Comparison of ENCODE assay signal across 8 cellular contexts in the genomic region with DNA sequence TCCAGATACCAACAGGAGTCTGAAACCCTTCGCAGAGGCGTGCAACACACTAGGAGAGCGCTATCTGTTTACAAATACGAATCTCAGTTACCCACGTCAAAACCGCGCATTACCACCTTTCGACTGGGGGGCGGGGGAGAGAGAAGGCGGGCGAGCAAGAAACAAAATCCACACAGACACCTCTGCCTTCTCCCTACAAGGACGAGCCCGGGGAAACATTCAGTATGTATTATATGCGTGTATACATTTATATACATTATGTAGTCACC. TPM values are rescaled to one million over a fixed set of nuclear protein-coding genes. Genes with fewer than 3 reads are reported as not detected.
A peak's percentile ranks its signal among the peaks of the same experiment; 100 is the strongest.
DNase-seq lines count a peak whose midpoint lies in the region; ATAC-seq and TF ChIP-seq lines count a peak whose summit lies in the region.

No MANE protein-coding gene starts in this region.

- peak overlapping the region; percentile 87 for H3K27ac ChIP-seq in OCI-LY1 (ENCODE audit: low read depth, low read length, poor library complexity, severe bottlenecking)
- H3K27ac ChIP-seq in thoracic aorta = peak overlapping the region; percentile 58 to 74

- TF ChIP-seq CTCF in OCI-LY1 (IDR thresholded peaks at IDR 0.05; ENCODE audit: low read length) (no peak), fibroblast of pulmonary artery (IDR thresholded peaks at IDR 0.05; ENCODE audit: low read length, missing control alignments) (no peak), thoracic aorta (IDR thresholded peaks at IDR 0.05) (no peak)

- peak overlapping the region; percentile 99 for H3K4me2 ChIP-seq in OCI-LY1 (ENCODE audit: low read length)

- no peak overlapping the region for H2AFZ ChIP-seq in OCI-LY1 (ENCODE audit: low read length)

- 0 out of 2 replicates have a peak, but pooled peaks cover 10% of the 10 kb centered on the region for H3F3A ChIP-seq in OCI-LY1 (ENCODE audit: insufficient read depth, low read length)

- peak; percentile 40 for ATAC-seq in GM18498 (IDR thresholded peaks at IDR 0.05; ENCODE audit: unreplicated experiment)
- ATAC-seq in HG03175 (IDR thresholded peaks at IDR 0.05; ENCODE audit: unreplicated experiment) = peak; percentile 42
- no peak for ATAC-seq in thoracic aorta (ENCODE audit: insufficient number of reproducible peaks, low FRiP score, low read depth)

- H4K20me1 ChIP-seq in OCI-LY1 (ENCODE audit: insufficient read depth, low read length) = no peaks in the 10 kb centered on the region

- H3K4me3 ChIP-seq in OCI-LY1 (ENCODE audit: low read depth, low read length, poor library complexity, severe bottlenecking) (peak overlapping the region; percentile 82), fibroblast of pulmonary artery (replicated peaks; ENCODE audit: low read depth, low read length) (peak overlapping the region; percentile 87), thoracic aorta (peak overlapping the region; percentile 93)

- peaks cover 49% of the 10 kb centered on the region for H3K79me2 ChIP-seq in OCI-LY1 (ENCODE audit: insufficient read depth, low read length)

- H3K9me3 ChIP-seq in OCI-LY1 (ENCODE audit: low read length) = peaks cover 4% of the 10 kb centered on the region; the same call in 1 of the 2 replicates
- no peaks in the 10 kb centered on the region for H3K9me3 ChIP-seq in thoracic aorta

- no peaks in the 10 kb centered on the region for H3K9me2 ChIP-seq in OCI-LY1 (ENCODE audit: low read depth, low read length)

- no peaks in the 10 kb centered on the region for H3K36me3 ChIP-seq in OCI-LY1 (ENCODE audit: insufficient read depth, low read length)
- H3K36me3 ChIP-seq in thoracic aorta = no peaks in the 10 kb centered on the region

- peak; percentile 59 for DNase-seq in activated T-cell treated with anti-CD3 and anti-CD28 coated beads for 48 hours (ENCODE audit: low read depth)
- peak; percentile 78 for DNase-seq in fibroblast of pulmonary artery (ENCODE audit: low read depth)
- peak; percentile 19 for DNase-seq in non-pigmented ciliary epithelial cell (ENCODE audit: low read depth)
- DNase-seq in thoracic aorta (ENCODE audit: low spot score) = no peak
- DNase-seq in epidermal melanocyte (ENCODE audit: insufficient read length, low spot score) = no peak

- peak overlapping the region; percentile 81 for H3K9ac ChIP-seq in OCI-LY1 (ENCODE audit: low read length)

- H3K4me1 ChIP-seq in OCI-LY1 (ENCODE audit: insufficient read depth, low read length, severe bottlenecking) = peaks cover 36% of the 10 kb centered on the region
- H3K4me1 ChIP-seq in thoracic aorta (ENCODE audit: control insufficient read depth in 1 of 2, low read depth in 2 of 2) = peaks cover 0 to 22% of the 10 kb centered on the region in 2 donors

- H3K27me3 ChIP-seq in OCI-LY1 (ENCODE audit: insufficient read depth, low read length) = no peaks in the 10 kb centered on the region
- no peaks in the 10 kb centered on the region for H3K27me3 ChIP-seq in thoracic aorta (replicated peaks; ENCODE audit: insufficient read depth)

RNA-seq across cellular contexts. Expression of gene TUT4, which starts 0.7 kb away (rescaled TPM):
- total RNA-seq in thoracic aorta = 10 to 100 TPM; 38.2 to 67.2 TPM

RNA-seq across cellular contexts. Expression of gene GPX7, which starts 50.0 kb away (rescaled TPM):
- 10 to 100 TPM; 10.2 to 25.9 TPM for total RNA-seq in thoracic aorta

Comparison
In these comparisons a context has a peak if more than half of its experiments do, and no peak if none do; other contexts are left out.
1. DNase-seq: peak in activated T-cell treated with anti-CD3 and anti-CD28 coated beads for 48 hours (single experiment), fibroblast of pulmonary artery (single experiment) and non-pigmented ciliary epithelial cell (single experiment); none in thoracic aorta (single experiment) and epidermal melanocyte (single experiment).
2. Peak in every context shown above with its lines, with median percentiles within 50 percentile points of each other: H3K4me3 ChIP-seq.